ENCODE assay signal across 7 cellular contexts in the genomic region with DNA sequence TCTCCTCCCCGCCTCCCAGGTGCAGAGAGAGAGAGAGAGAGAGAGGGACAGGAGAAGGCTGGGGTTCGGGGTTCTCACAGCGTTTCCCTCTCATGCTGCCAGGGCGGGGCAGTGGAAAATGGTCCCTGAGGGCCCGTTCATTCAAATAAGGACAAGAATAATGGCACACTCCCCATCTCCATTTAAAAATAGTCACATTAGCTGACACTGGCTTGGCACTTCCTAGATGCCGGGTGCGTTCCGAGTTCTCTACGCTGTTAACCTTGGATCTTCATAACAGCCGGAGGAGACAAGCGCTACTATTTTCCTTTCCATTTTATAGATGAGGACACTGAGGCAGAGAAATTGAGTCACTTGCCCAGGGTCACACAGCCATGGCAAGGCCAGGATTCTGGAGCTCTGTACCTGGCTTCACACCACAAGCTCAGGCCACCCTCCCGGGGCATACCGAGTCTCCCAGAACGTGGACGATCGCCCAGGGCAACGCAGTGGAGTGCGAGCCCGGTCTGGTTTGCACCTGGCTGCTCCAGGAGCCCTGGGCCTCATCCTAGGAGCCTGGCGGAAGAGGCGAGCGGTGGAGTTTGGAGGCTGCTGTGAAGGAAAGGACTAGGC. TPM values are rescaled to one million over a fixed set of nuclear protein-coding genes. Genes with fewer than 3 reads are reported as not detected.
DNase-seq lines count a peak whose midpoint lies in the region; ATAC-seq and TF ChIP-seq lines count a peak whose summit lies in the region.

No MANE protein-coding gene starts in this region.

- WGBS in iPS DF 6.9 (ENCODE audit: insufficient coverage, insufficient read length), result no CpG with 5 or more reads among the region's 22 CpGs
- WGBS in stomach, 5 donors, result 43 to 58% (median 50%) methylated on average over 22 of the region's 22 CpGs

- TF ChIP-seq POLR2A in stomach (IDR thresholded peaks at IDR 0.05), result no peak

- H3K9me3 ChIP-seq in iPS DF 6.9 (ENCODE audit: control insufficient read depth, insufficient read depth, low read length) (no peaks in the 10 kb centered on the region), stomach (no peaks in the 10 kb centered on the region)

- H3K4me1 ChIP-seq in iPS DF 6.9 (ENCODE audit: control insufficient read depth, insufficient read depth, low read length) (peaks cover 10% of the 10 kb centered on the region), stomach (peaks cover 41 to 69% (median 51%) of the 10 kb centered on the region in 4 donors)

- H3K9me3 Mint-ChIP-seq in activated T-helper 17 cell treated with anti-CD3 and anti-CD28 coated beads, Interleukin-2, amount 50 U/mL, for 72 hours, result no peaks in the 10 kb centered on the region

- peaks cover 27% of the 10 kb centered on the region for H3K4me1 Mint-ChIP-seq in activated T-helper 17 cell treated with anti-CD3 and anti-CD28 coated beads, Interleukin-2, amount 50 U/mL, for 72 hours

- H3K36me3 Mint-ChIP-seq in activated T-helper 17 cell treated with anti-CD3 and anti-CD28 coated beads, Interleukin-2, amount 50 U/mL, for 72 hours (ENCODE audit: low read depth), result peaks cover 46% of the 10 kb centered on the region

- no peaks in the 10 kb centered on the region for H3K27me3 ChIP-seq in iPS DF 6.9 (ENCODE audit: control insufficient read depth, insufficient read depth, low read length)
- no peaks in the 10 kb centered on the region for H3K27me3 ChIP-seq in stomach

- DNase-seq in HFF-Myc (ENCODE audit: extremely low read depth, low read depth) (no peak), iPS DF 6.9 (ENCODE audit: low read depth, low spot score) (no peak), stomach (no peak), NCI-H2196 (lab: John Stamatoyannopoulos, UW; ENCODE audit: unreplicated experiment) (no peak)

- ATAC-seq in activated T-helper 17 cell treated with anti-CD3 and anti-CD28 coated beads, Interleukin-2, amount 50 U/mL, for 72 hours (replicated peaks), result no peak
- ATAC-seq in HG03139 (IDR thresholded peaks at IDR 0.05; ENCODE audit: unreplicated experiment) (no peak), GM19452 (IDR thresholded peaks at IDR 0.05; ENCODE audit: unreplicated experiment) (no peak)

- TF ChIP-seq CTCF in HFF-Myc (IDR thresholded peaks at IDR 0.05; ENCODE audit: low read depth, low read length, missing control alignments), result no peak
- peak in 1 of 7 experiments; percentile 57 for TF ChIP-seq CTCF in stomach (IDR thresholded peaks at IDR 0.05)

- intact Hi-C loops in stomach (cut with DNase I; ENCODE audit: low total_unique reads), result loop anchor here (10.0 kb wide), 1 partner anchor 53 kb away; no protein-coding TSS in a partner anchor

- H3K27ac Mint-ChIP-seq in activated T-helper 17 cell treated with anti-CD3 and anti-CD28 coated beads, Interleukin-2, amount 50 U/mL, for 72 hours, result peak overlapping the region; percentile 100

- H3K27me3 Mint-ChIP-seq in activated T-helper 17 cell treated with anti-CD3 and anti-CD28 coated beads, Interleukin-2, amount 50 U/mL, for 72 hours, result no peaks in the 10 kb centered on the region

- H3K27ac ChIP-seq in iPS DF 6.9 (ENCODE audit: low read length), result no peak overlapping the region
- peak overlapping the region; percentile 71 to 94 (median 92) for H3K27ac ChIP-seq in stomach

- no peaks in the 10 kb centered on the region for H3K36me3 ChIP-seq in iPS DF 6.9 (ENCODE audit: control insufficient read depth, insufficient read depth, low read length)
- H3K36me3 ChIP-seq in stomach, result peaks cover 0 to 3% (median 0%) of the 10 kb centered on the region in 4 donors

- H3K4me3 ChIP-seq in HFF-Myc (replicated peaks; ENCODE audit: low read depth, low read length), result peak overlapping the region; percentile 100
- peak overlapping the region; percentile 85; the same call in 1 of the 2 replicates for H3K4me3 ChIP-seq in iPS DF 6.9 (ENCODE audit: low read length)
- peak overlapping the region; percentile 61 to 87 (median 82) for H3K4me3 ChIP-seq in stomach

- no peak for TF ChIP-seq EP300 in stomach (IDR thresholded peaks at IDR 0.05)

- peak overlapping the region; percentile 100 for H3K4me3 Mint-ChIP-seq in activated T-helper 17 cell treated with anti-CD3 and anti-CD28 coated beads, Interleukin-2, amount 50 U/mL, for 72 hours

RNA-seq across cellular contexts. Expression of gene SLC6A6, which starts 0.6 kb away (rescaled TPM):
- total RNA-seq in activated T-helper 17 cell treated with anti-CD3 and anti-CD28 coated beads, Interleukin-2, amount 50 U/mL, for 72 hours, result 100 to 1,000 TPM in 1 of 2 donors, 10 to 100 TPM in 1; 80.1 to 219 TPM
- total RNA-seq in stomach, result 10 to 100 TPM; 15.6 to 36.7 (median 28.0) TPM
- 1 to 10 TPM; 3.0 to 6.8 (median 4.9) TPM for polyA plus RNA-seq in stomach
